1 cellular context compared by ENCODE assay signal in the genomic region with DNA sequence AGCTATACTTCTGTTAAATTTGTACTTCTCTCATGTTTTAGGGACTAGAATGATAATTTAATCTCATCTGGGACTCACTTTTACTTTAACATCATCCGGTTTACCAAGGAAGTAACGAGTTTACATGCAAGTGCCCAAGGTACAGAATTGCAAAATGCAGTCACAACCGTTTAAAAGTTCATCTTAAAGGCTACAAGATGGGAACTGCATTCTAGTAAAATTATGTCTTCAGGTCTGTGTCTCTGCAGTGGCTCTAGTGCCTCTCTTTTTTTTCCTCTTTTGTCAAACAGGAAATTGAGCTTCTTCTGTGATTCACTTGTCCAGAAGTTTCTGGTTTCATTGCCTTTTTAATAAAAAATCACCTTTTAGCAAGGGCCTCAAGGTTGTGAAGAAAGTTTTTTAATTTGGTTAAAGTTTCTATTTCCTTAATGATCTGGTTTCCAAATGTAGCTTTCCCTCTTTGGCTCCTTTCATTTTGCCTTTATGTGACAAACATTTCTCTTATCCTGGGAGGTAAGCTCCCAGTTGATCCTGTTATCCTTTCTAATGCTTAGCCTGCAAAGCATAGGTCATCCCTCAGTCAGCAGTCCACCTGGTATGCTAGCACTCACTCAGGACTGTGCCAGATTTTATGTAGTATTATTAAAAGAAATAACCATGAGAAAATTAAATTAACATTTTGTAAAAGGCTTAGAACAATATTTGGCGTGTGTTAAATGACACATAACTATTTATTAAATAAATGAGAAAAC.
TF ChIP-seq lines count a peak whose summit lies in the region.

No MANE protein-coding gene starts in this region.

TF ChIP-seq in K562, 482 proteins besides CTCF, POLR2A, EP300 and RAD21 (continued from another document):
- TF ChIP-seq, protein P1, sequence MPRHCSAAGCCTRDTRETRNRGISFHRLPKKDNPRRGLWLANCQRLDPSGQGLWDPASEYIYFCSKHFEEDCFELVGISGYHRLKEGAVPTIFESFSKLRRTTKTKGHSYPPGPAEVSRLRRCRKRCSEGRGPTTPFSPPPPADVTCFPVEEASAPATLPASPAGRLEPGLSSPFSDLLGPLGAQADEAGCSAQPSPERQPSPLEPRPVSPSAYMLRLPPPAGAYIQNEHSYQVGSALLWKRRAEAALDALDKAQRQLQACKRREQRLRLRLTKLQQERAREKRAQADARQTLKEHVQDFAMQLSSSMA (CRISPR knock-in tag; IDR thresholded peaks at IDR 0.05) = no peak
- TF ChIP-seq PTBP1 (IDR thresholded peaks at IDR 0.05; ENCODE audit: low read depth, low read length) (no peak), YBX1 (IDR thresholded peaks at IDR 0.05) (no peak), ZBED1 (IDR thresholded peaks at IDR 0.05) (no peak), PHF20 (IDR thresholded peaks at IDR 0.05; ENCODE audit: partially characterized antibody) (no peak), CCAR2 (IDR thresholded peaks at IDR 0.05; ENCODE audit: low read depth, low read length) (no peak), U2AF1 (optimal IDR thresholded peaks at IDR 0.05; ENCODE audit: low read depth, low read length) (peak; percentile 25), ZNF134 (CRISPR knock-in tag; conservative IDR thresholded peaks at IDR 0.05) (no peak)
